2 cellular contexts compared by ENCODE assay signal in genomic region chr14:58288106-58288792, GRCh38.
TF ChIP-seq lines count a peak whose summit lies in the region.

No MANE protein-coding gene starts in this region.

TF ChIP-seq in IMR-90, 13 proteins besides CTCF, POLR2A, EP300 and RAD21:
- TF ChIP-seq NFE2L2 (IDR thresholded peaks at IDR 0.05; ENCODE audit: low read depth, low read length) (no peak), CEBPB (IDR thresholded peaks at IDR 0.05; ENCODE audit: low read depth, low read length) (0 out of 2 replicates have a peak, but pooled peaks have one; percentile 6), SMC3 (IDR thresholded peaks at IDR 0.05; ENCODE audit: low read depth, low read length) (no peak), MAZ (IDR thresholded peaks at IDR 0.05; ENCODE audit: borderline replicate concordance, low read depth, low read length) (no peak), RCOR1 (IDR thresholded peaks at IDR 0.05; ENCODE audit: insufficient replicate concordance, low read length) (no peak), BHLHE40 (IDR thresholded peaks at IDR 0.05; ENCODE audit: low read depth, low read length) (no peak), FOS (IDR thresholded peaks at IDR 0.05; ENCODE audit: low read depth, low read length) (no peak)
TF ChIP-seq in IMR-90: peak in this region for 1.

TF ChIP-seq in K562, 482 proteins besides CTCF, POLR2A, EP300 and RAD21:
- TF ChIP-seq NFE2 (IDR thresholded peaks at IDR 0.05; ENCODE audit: low read depth), result no peak
- TF ChIP-seq ZNF316 (IDR thresholded peaks at IDR 0.05), result peak; percentile 22; the same call in 1 of the 2 replicates
- no peak for TF ChIP-seq CEBPG (CRISPR knock-in tag; IDR thresholded peaks at IDR 0.05)
- 0 out of 4 replicates have a peak, but pooled peaks of 1 of the 2 experiments have one; percentile 12 for TF ChIP-seq CEBPG (tag; conservative IDR thresholded peaks at IDR 0.05 in 1 of 2, IDR thresholded peaks at IDR 0.05 in 1 of 2)
